1 cellular context compared by ENCODE assay signal in genomic region chr6:112018619-112019416, GRCh38.
TF ChIP-seq lines count a peak whose summit lies in the region.

No MANE protein-coding gene starts in this region.

TF ChIP-seq in HepG2, 621 proteins besides CTCF, POLR2A, EP300 and RAD21 (continued from another document and continues in another):
- TF ChIP-seq ZNF639 (CRISPR knock-in tag; conservative IDR thresholded peaks at IDR 0.05) (0 out of 2 replicates have a peak, but pooled peaks have one; percentile 43), GMEB1 (CRISPR knock-in tag; IDR thresholded peaks at IDR 0.05; ENCODE audit: borderline replicate concordance) (no peak; the same call in 1 of the 2 replicates), SIN3B (IDR thresholded peaks at IDR 0.05; ENCODE audit: low read length) (no peak), CHD4 (IDR thresholded peaks at IDR 0.05; ENCODE audit: borderline replicate concordance, low read length) (no peak), MTF2 (CRISPR knock-in tag; IDR thresholded peaks at IDR 0.05; ENCODE audit: borderline replicate concordance) (no peak), RORA (CRISPR knock-in tag; IDR thresholded peaks at IDR 0.05) (no peak), CBX5 (CRISPR knock-in tag; IDR thresholded peaks at IDR 0.05; ENCODE audit: borderline replicate concordance) (no peak), HNRNPK (IDR thresholded peaks at IDR 0.05; ENCODE audit: low read depth, low read length, poor library complexity, severe bottlenecking) (no peak), MYNN (CRISPR knock-in tag; IDR thresholded peaks at IDR 0.05; ENCODE audit: low read depth) (no peak), ZFX (CRISPR knock-in tag; IDR thresholded peaks at IDR 0.05; ENCODE audit: low read depth) (peak; percentile 64; the same call in 1 of the 2 replicates), ZSCAN25 (CRISPR knock-in tag; IDR thresholded peaks at IDR 0.05) (no peak), ZNF737 (CRISPR knock-in tag; IDR thresholded peaks at IDR 0.05; ENCODE audit: borderline replicate concordance) (no peak), ZNF333 (CRISPR knock-in tag; IDR thresholded peaks at IDR 0.05; ENCODE audit: borderline replicate concordance) (no peak), ZNF3 (CRISPR knock-in tag; IDR thresholded peaks at IDR 0.05) (no peak), TP53 (CRISPR knock-in tag; conservative IDR thresholded peaks at IDR 0.05) (no peak), REXO4 (CRISPR knock-in tag; IDR thresholded peaks at IDR 0.05; ENCODE audit: borderline replicate concordance) (no peak), ELF4 (CRISPR knock-in tag; IDR thresholded peaks at IDR 0.05; ENCODE audit: borderline replicate concordance) (no peak), ZNF792 (CRISPR knock-in tag; IDR thresholded peaks at IDR 0.05) (peak; percentile 38; the same call in 1 of the 2 replicates), MNT (IDR thresholded peaks at IDR 0.05) (no peak), BATF2 (CRISPR knock-in tag; IDR thresholded peaks at IDR 0.05) (no peak), NAIF1 (CRISPR knock-in tag; IDR thresholded peaks at IDR 0.05; ENCODE audit: borderline replicate concordance) (no peak), NR2F2 (IDR thresholded peaks at IDR 0.05; ENCODE audit: borderline replicate concordance, low read depth) (peak; percentile 98), JUN (CRISPR knock-in tag; IDR thresholded peaks at IDR 0.05) (no peak), RNF219 (CRISPR knock-in tag; IDR thresholded peaks at IDR 0.05) (no peak), ZNF468 (CRISPR knock-in tag; IDR thresholded peaks at IDR 0.05) (no peak), STAT5B (CRISPR knock-in tag; IDR thresholded peaks at IDR 0.05) (no peak), ATF4 (CRISPR knock-in tag; IDR thresholded peaks at IDR 0.05) (no peak), NCOA1 (CRISPR knock-in tag; IDR thresholded peaks at IDR 0.05) (no peak; the same call in 1 of the 2 replicates), CREB3 (CRISPR knock-in tag; IDR thresholded peaks at IDR 0.05) (no peak), FOXM1 (CRISPR knock-in tag; IDR thresholded peaks at IDR 0.05) (no peak), ZBTB14 (CRISPR knock-in tag; IDR thresholded peaks at IDR 0.05) (no peak), MAX (IDR thresholded peaks at IDR 0.05) (peak; percentile 87; the same call in 1 of the 2 replicates), ZFYVE20 (CRISPR knock-in tag; IDR thresholded peaks at IDR 0.05; ENCODE audit: borderline replicate concordance, low read depth) (no peak), ZNF572 (CRISPR knock-in tag; IDR thresholded peaks at IDR 0.05) (no peak), SCMH1 (CRISPR knock-in tag; IDR thresholded peaks at IDR 0.05; ENCODE audit: borderline replicate concordance) (no peak), ZNF335 (CRISPR knock-in tag; IDR thresholded peaks at IDR 0.05) (no peak), MAFF (IDR thresholded peaks at IDR 0.05; ENCODE audit: low read depth, low read length) (peak; percentile 77), HMG20A (CRISPR knock-in tag; IDR thresholded peaks at IDR 0.05; ENCODE audit: borderline replicate concordance) (peak; percentile 71), ZBTB42 (CRISPR knock-in tag; IDR thresholded peaks at IDR 0.05) (no peak), ZNF646 (CRISPR knock-in tag; IDR thresholded peaks at IDR 0.05) (no peak), AGO2 (optimal IDR thresholded peaks at IDR 0.05; ENCODE audit: low read depth, low read length) (no peak), KLF12 (CRISPR knock-in tag; IDR thresholded peaks at IDR 0.05; ENCODE audit: borderline replicate concordance) (no peak; the same call in 1 of the 2 replicates), SRSF9 (IDR thresholded peaks at IDR 0.05; ENCODE audit: borderline replicate concordance, insufficient read depth, low read depth, low read length, poor library complexity, severe bottlenecking) (no peak), FUBP1 (CRISPR knock-in tag; IDR thresholded peaks at IDR 0.05; ENCODE audit: borderline replicate concordance) (no peak), MTF1 (CRISPR knock-in tag; IDR thresholded peaks at IDR 0.05) (no peak), ZNF121 (CRISPR knock-in tag; IDR thresholded peaks at IDR 0.05) (peak; percentile 41; the same call in 1 of the 2 replicates)
